14 cellular contexts compared by ENCODE assay signal in genomic region chr1:31755850-31756492, GRCh38. TPM values are rescaled to one million over a fixed set of nuclear protein-coding genes. Genes with fewer than 3 reads are reported as not detected.
DNase-seq lines count a peak whose midpoint lies in the region; ATAC-seq and TF ChIP-seq lines count a peak whose summit lies in the region.
"Had no signal": no experiment of that assay in that cellular context is flagged by ENCODE, and none has a peak within 500 bp of the region (broad histone marks: within the 10 kb centered on the region; RNA-seq: fewer than 3 reads in every experiment).

No MANE protein-coding gene starts in this region.

- intact Hi-C loops in cardiac septum (cut with DNase I): loop anchor here (2.0 kb wide), 1 partner anchor 55 kb away; no protein-coding TSS in a partner anchor

- H3K9me3 Mint-ChIP-seq in brain (peaks cover 0 to 2% (median 0%) of the 10 kb centered on the region in 5 experiments), nephron (no peaks in the 10 kb centered on the region), progenitor cell of endocrine pancreas (ENCODE audit: low read depth) (no peaks in the 10 kb centered on the region)

- ATAC-seq in HG03139 (IDR thresholded peaks at IDR 0.05; ENCODE audit: unreplicated experiment): no peak
- no peak for ATAC-seq in GM21381 (IDR thresholded peaks at IDR 0.05; ENCODE audit: unreplicated experiment)
- ATAC-seq: A549 had no signal

- no peaks in the 10 kb centered on the region for H3K27me3 ChIP-seq in cardiac muscle cell

- H3K4me1 Mint-ChIP-seq in brain: peaks cover 85% of the 10 kb centered on the region
- peaks cover 74% of the 10 kb centered on the region for H3K4me1 Mint-ChIP-seq in nephron
- peaks cover 2% of the 10 kb centered on the region for H3K4me1 Mint-ChIP-seq in progenitor cell of endocrine pancreas (ENCODE audit: low read depth)

- H3K27ac ChIP-seq in cardiac muscle cell: peak overlapping the region; percentile 38
- H3K27ac ChIP-seq: A549, SK-N-MC had no signal

- no peak overlapping the region for H3K4me3 Mint-ChIP-seq in brain
- H3K4me3 Mint-ChIP-seq in nephron: no peak overlapping the region
- no peak overlapping the region for H3K4me3 Mint-ChIP-seq in progenitor cell of endocrine pancreas (ENCODE audit: low read depth)
- H3K4me3 Mint-ChIP-seq: CD14-positive monocyte had no signal

- no peaks in the 10 kb centered on the region for H3K9me3 ChIP-seq in cardiac muscle cell (ENCODE audit: low read depth)
- H3K9me3 ChIP-seq: A549 had no signal

- no peaks in the 10 kb centered on the region for H3K36me3 ChIP-seq in cardiac muscle cell

- H3K36me3 Mint-ChIP-seq in brain (no peaks in the 10 kb centered on the region), nephron (ENCODE audit: low read depth) (no peaks in the 10 kb centered on the region), progenitor cell of endocrine pancreas (ENCODE audit: insufficient read depth) (no peaks in the 10 kb centered on the region)

- H3K27me3 Mint-ChIP-seq in brain (peaks cover 5% of the 10 kb centered on the region), nephron (ENCODE audit: low read depth) (peaks cover 4% of the 10 kb centered on the region), progenitor cell of endocrine pancreas (peaks cover 24% of the 10 kb centered on the region)

- DNase-seq in cardiac muscle cell (ENCODE audit: low read depth in 1 of 2, low spot score in 1 of 2) (no peak), cardiac septum (ENCODE audit: low spot score) (no peak), NCI-H2171 treated with DMSO at 0.1 percent for 48 hours (lab: John Stamatoyannopoulos, UW) (no peak), progenitor cell of endocrine pancreas (ENCODE audit: low spot score, unreplicated experiment) (no peak)
- DNase-seq: COR-L47, DMS153, NCI-H187 treated with DMSO at 0.1 percent for 48 hours had no signal

- H3K4me3 ChIP-seq in cardiac muscle cell: no peak overlapping the region
- H3K4me3 ChIP-seq: A549, SK-N-MC had no signal

- peak overlapping the region in 4 of 5 experiments; percentile 96 to 100 (median 96) for H3K27ac Mint-ChIP-seq in brain
- H3K27ac Mint-ChIP-seq in nephron: peak overlapping the region; percentile 22 to 84 (median 71)
- no peak overlapping the region for H3K27ac Mint-ChIP-seq in progenitor cell of endocrine pancreas

- TF ChIP-seq CTCF in cardiac muscle cell (IDR thresholded peaks at IDR 0.05; ENCODE audit: low read depth, low read length) (no peak), brain (conservative IDR thresholded peaks at IDR 0.05) (no peak), nephron (IDR thresholded peaks at IDR 0.05; ENCODE audit: unreplicated experiment in 3 of 3) (no peak), progenitor cell of endocrine pancreas (IDR thresholded peaks at IDR 0.05; ENCODE audit: unreplicated experiment) (no peak)

- H3K4me1 ChIP-seq in cardiac muscle cell (ENCODE audit: low read depth): peaks cover 57% of the 10 kb centered on the region

RNA-seq across cellular contexts. Expression of gene ADGRB2, which starts 8.2 kb away (rescaled TPM):
- total RNA-seq in cardiac muscle cell: 203 and 309 TPM in 2 replicates
- 95.0 and 109 TPM in 2 replicates for polyA plus RNA-seq in cardiac muscle cell
- total RNA-seq in cardiac septum: 7.7 TPM
- 67.9 TPM for polyA plus RNA-seq in brain (ENCODE audit: insufficient read depth, low read depth, low replicate concordance)
- 4.6 and 5.5 TPM in 2 replicates for total RNA-seq in progenitor cell of endocrine pancreas
- polyA plus RNA-seq: CD14-positive monocyte had no signal

RNA-seq across cellular contexts. Expression of gene COL16A1, which starts 52.2 kb away (rescaled TPM):
- 75.8 and 120 TPM in 2 replicates for total RNA-seq in cardiac muscle cell
- 67.7 and 119 TPM in 2 replicates for polyA plus RNA-seq in cardiac muscle cell
- total RNA-seq in cardiac septum: 45.9 TPM
- 4.9 TPM for polyA plus RNA-seq in brain (ENCODE audit: insufficient read depth, low read depth, low replicate concordance)
- total RNA-seq in progenitor cell of endocrine pancreas: 0.67 and 2.1 TPM in 2 replicates
- polyA plus RNA-seq: CD14-positive monocyte had no signal

RNA-seq across cellular contexts. Expression of gene SPOCD1, which starts 59.9 kb away (rescaled TPM):
- total RNA-seq in cardiac muscle cell: 1.4 and 7.3 TPM in 2 replicates
- 1.4 and 2.1 TPM in 2 replicates for polyA plus RNA-seq in cardiac muscle cell
- 0.19 TPM for total RNA-seq in cardiac septum
- 1.7 TPM for polyA plus RNA-seq in brain (ENCODE audit: insufficient read depth, low read depth, low replicate concordance)
- 0.36 and 0.91 TPM in 2 replicates for total RNA-seq in progenitor cell of endocrine pancreas
- polyA plus RNA-seq: CD14-positive monocyte had no signal

Comparison
In these comparisons a context has a peak if more than half of its experiments do, and no peak if none do; other contexts are left out.
1. RNA of gene ADGRB2, which starts 8.2 kb away (total RNA-seq): 203 to 309 TPM in cardiac muscle cell; 7.7 TPM in cardiac septum (single experiment) and 4.6 to 5.5 TPM in progenitor cell of endocrine pancreas; every median in the first group is over 10 times any median in the second.
2. RNA of gene COL16A1, which starts 52.2 kb away (total RNA-seq): 75.8 to 120 TPM in cardiac muscle cell and 45.9 TPM in cardiac septum (single experiment); 0.67 to 2.1 TPM in progenitor cell of endocrine pancreas; every median in the first group is over 10 times any median in the second.